8 cellular contexts compared by ENCODE assay signal in the genomic region with DNA sequence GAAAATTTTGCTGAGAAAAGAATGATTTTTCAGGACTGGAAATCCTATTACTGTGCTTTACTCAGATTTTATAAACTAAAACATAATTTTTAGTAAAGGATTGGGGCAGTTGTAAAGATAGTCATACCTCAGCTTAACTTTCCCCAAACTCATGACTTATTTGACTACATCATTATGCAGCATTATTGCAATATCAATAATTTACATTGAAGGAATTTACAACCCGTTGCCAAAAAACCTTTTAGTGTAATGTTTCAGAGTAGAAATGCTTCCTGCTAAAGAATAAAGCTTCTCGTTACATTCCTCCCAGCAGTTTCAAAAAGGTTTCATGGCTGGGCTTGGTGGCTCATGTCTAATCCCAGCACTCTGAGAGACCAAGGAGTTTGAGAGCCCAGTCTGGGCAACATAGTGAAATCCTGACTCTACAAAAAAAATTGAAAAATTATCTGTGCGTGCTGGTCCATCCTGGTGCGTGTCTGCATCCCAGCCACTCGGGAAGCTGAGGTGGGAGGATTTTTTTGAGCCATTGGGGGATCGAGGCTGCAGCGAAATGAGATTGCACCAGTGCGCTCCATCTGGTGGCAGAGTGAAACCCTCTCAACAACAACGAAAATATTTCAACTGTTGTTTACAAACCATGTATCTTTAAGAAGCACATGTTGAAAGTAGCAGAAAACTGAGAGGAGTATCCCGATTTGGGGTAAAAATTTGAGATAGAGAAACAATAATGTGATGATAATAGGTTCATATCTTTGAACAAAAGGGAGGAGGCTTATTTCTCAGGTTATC. TPM values are rescaled to one million over a fixed set of nuclear protein-coding genes. Genes with fewer than 3 reads are reported as not detected.
DNase-seq lines count a peak whose midpoint lies in the region; ATAC-seq and TF ChIP-seq lines count a peak whose summit lies in the region.

No MANE protein-coding gene starts in this region.

- no peak for ATAC-seq in HG03280 (IDR thresholded peaks at IDR 0.05; ENCODE audit: unreplicated experiment)
- ATAC-seq in GM18907 (IDR thresholded peaks at IDR 0.05; ENCODE audit: unreplicated experiment): no peak

- H3K4me1 ChIP-seq in muscle layer of duodenum (ENCODE audit: control insufficient read depth in 1 of 2, insufficient read depth in 2 of 2, low read length in 2 of 2): peaks cover 29 to 63% of the 10 kb centered on the region in 2 donors

- DNase-seq in AG10803 (ENCODE audit: low read depth): peak; percentile 48
- DNase-seq in SW 1271 (lab: John Stamatoyannopoulos, UW): peak; percentile 9 to 38
- peak in 8 of 10 donors; percentile 47 to 69 (median 60) for DNase-seq in dorsolateral prefrontal cortex
- no peak for DNase-seq in NCI-H187 treated with DMSO at 0.1 percent for 48 hours (lab: John Stamatoyannopoulos, UW)

- H3K27ac ChIP-seq in dorsolateral prefrontal cortex (peak overlapping the region in 56 of 59 donors; percentile 20 to 98 (median 91)), muscle layer of duodenum (ENCODE audit: low read length) (no peak overlapping the region)

- peak overlapping the region; percentile 6; the same call in 1 of the 2 replicates for H3K4me3 ChIP-seq in AG10803 (ENCODE audit: low read length)
- H3K4me3 ChIP-seq in GM12875 (ENCODE audit: low read depth, low read length): no peak overlapping the region
- H3K4me3 ChIP-seq in dorsolateral prefrontal cortex: peak overlapping the region; percentile 5 to 99 (median 92)
- H3K4me3 ChIP-seq in muscle layer of duodenum (ENCODE audit: low read depth in 1 of 2, low read length in 2 of 2): peak overlapping the region; percentile 18 to 26

- peaks cover 0 to 4% of the 10 kb centered on the region in 2 donors for H3K36me3 ChIP-seq in muscle layer of duodenum (ENCODE audit: control insufficient read depth in 1 of 2, insufficient read depth in 2 of 2, low read length in 2 of 2)

- peak; percentile 69 for TF ChIP-seq CTCF in AG10803 (conservative IDR thresholded peaks at IDR 0.05; ENCODE audit: low read length)
- TF ChIP-seq CTCF in GM12875 (IDR thresholded peaks at IDR 0.05; ENCODE audit: borderline replicate concordance, insufficient read depth, low read depth, low read length): peak; percentile 58; the same call in 1 of the 2 replicates
- peak in 55 of 56 donors; percentile 29 to 77 (median 60) for TF ChIP-seq CTCF in dorsolateral prefrontal cortex (IDR thresholded peaks at IDR 0.05 in 54 of 56, conservative IDR thresholded peaks at IDR 0.05 in 2 of 56; ENCODE audit: low read depth in 1 of 56, partially characterized antibody in 56 of 56)

- H3K9me3 ChIP-seq in muscle layer of duodenum (ENCODE audit: control insufficient read depth in 1 of 2, low read length in 2 of 2): no peaks in the 10 kb centered on the region

- intact Hi-C loops in dorsolateral prefrontal cortex (cut with DNase I): loop anchor here (5.0 kb wide), 3 partner anchors 78 to 347 kb away; a partner anchor contains a TSS

- H3K27me3 ChIP-seq in dorsolateral prefrontal cortex (no peaks in the 10 kb centered on the region), muscle layer of duodenum (ENCODE audit: low read depth, low read length) (no peaks in the 10 kb centered on the region)

RNA-seq across cellular contexts. Expression of a gene that starts 4.4 kb away (rescaled TPM):
- 100 to 1,000 TPM in 69 of 120 experiments, 10 to 100 TPM in 51; 51.8 to 156 (median 104) TPM for total RNA-seq in dorsolateral prefrontal cortex
